2 cellular contexts compared by ENCODE assay signal in the genomic region with DNA sequence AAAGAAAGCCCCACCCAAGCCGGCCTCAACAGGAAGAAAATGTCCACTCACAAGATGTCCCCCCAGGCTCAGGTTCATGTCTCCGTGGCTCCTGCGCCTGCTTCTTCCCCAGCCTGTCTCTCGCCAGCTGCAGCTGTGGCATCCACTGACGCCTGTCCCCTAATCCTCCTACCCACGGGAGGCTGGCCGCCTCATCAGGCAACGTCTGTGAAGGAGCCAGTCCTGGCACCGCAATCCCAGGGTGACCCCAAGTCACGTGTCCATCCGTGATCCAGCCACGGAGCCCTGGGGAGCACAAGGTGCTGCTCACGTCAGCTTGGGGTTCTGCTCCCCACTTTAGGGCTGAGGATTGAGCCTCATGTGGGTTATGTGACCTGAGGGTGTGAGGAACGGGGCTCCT.
A peak's percentile ranks its signal among the peaks of the same experiment; 100 is the strongest.
TF ChIP-seq lines count a peak whose summit lies in the region.

No MANE protein-coding gene starts in this region.

TF ChIP-seq in HepG2, 621 proteins besides CTCF, POLR2A, EP300 and RAD21:
- TF ChIP-seq RAD51 (IDR thresholded peaks at IDR 0.05; ENCODE audit: borderline replicate concordance) (peak; percentile 39; the same call in 1 of the 2 replicates), ZNF615 (CRISPR knock-in tag; IDR thresholded peaks at IDR 0.05; ENCODE audit: borderline replicate concordance) (no peak)

TF ChIP-seq in H1, 55 proteins besides CTCF, POLR2A, EP300 and RAD21:
- TF ChIP-seq KDM1A (IDR thresholded peaks at IDR 0.05; ENCODE audit: borderline replicate concordance, low read length) (no peak), SP4 (IDR thresholded peaks at IDR 0.05; ENCODE audit: low read length) (no peak), SP1 (IDR thresholded peaks at IDR 0.05; ENCODE audit: low read depth, low read length) (no peak), ASH2L (IDR thresholded peaks at IDR 0.05; ENCODE audit: low read length) (no peak)
- TF ChIP-seq, protein P1, sequence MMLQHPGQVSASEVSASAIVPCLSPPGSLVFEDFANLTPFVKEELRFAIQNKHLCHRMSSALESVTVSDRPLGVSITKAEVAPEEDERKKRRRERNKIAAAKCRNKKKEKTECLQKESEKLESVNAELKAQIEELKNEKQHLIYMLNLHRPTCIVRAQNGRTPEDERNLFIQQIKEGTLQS (IDR thresholded peaks at IDR 0.05; ENCODE audit: insufficient read depth, low read depth, low read length), result no peak
